ENCODE assay signal across 13 cellular contexts in genomic region chr2:230774348-230774951, GRCh38.
DNase-seq lines count a peak whose midpoint lies in the region; ATAC-seq lines count a peak whose summit lies in the region.
"Had no signal": no experiment of that assay in that cellular context is flagged by ENCODE, and none has a peak within 500 bp of the region (broad histone marks: within the 10 kb centered on the region; RNA-seq: fewer than 3 reads in every experiment).

No MANE protein-coding gene starts in this region.

- H3K27me3 ChIP-seq in right cardiac atrium (ENCODE audit: control insufficient read depth, insufficient read depth) (no peaks in the 10 kb centered on the region), aorta (ENCODE audit: control insufficient read depth in 1 of 2, insufficient read depth in 2 of 2, low read length in 1 of 2) (no peaks in the 10 kb centered on the region)
- H3K27me3 ChIP-seq: ascending aorta had no signal

- H3K9me3 ChIP-seq in right cardiac atrium (ENCODE audit: control insufficient read depth, low read length) (no peaks in the 10 kb centered on the region), aorta (ENCODE audit: control insufficient read depth, low read length) (no peaks in the 10 kb centered on the region)
- H3K9me3 ChIP-seq: ascending aorta had no signal

- intact Hi-C loops in Right ventricle myocardium inferior (cut with DNase I) = no loop called here
- intact Hi-C loops in cardiac septum (cut with DNase I) = no loop called here
- intact Hi-C loops in right cardiac atrium (cut with DNase I) = no loop called here
- intact Hi-C loops in aorta (cut with DNase I) = no loop called here

- H3K27ac ChIP-seq in right cardiac atrium (ENCODE audit: low read length) (peak overlapping the region; percentile 29), aorta (ENCODE audit: low read depth in 1 of 2, low read length in 2 of 2) (no peak overlapping the region)

- no peaks in the 10 kb centered on the region for H3K36me3 ChIP-seq in aorta (ENCODE audit: control insufficient read depth in 1 of 2, insufficient read depth in 2 of 2, low read length in 1 of 2)
- H3K36me3 ChIP-seq: ascending aorta had no signal

- no peak overlapping the region for H3K4me3 ChIP-seq in right cardiac atrium (ENCODE audit: low read length)
- no peak overlapping the region for H3K4me3 ChIP-seq in aorta (ENCODE audit: low read length in 2 of 2)
- H3K4me3 ChIP-seq: ascending aorta had no signal

- H3K4me1 ChIP-seq in right cardiac atrium (ENCODE audit: control insufficient read depth, insufficient read depth, low read length) = peaks cover 2% of the 10 kb centered on the region
- peaks cover 3% of the 10 kb centered on the region in 2 donors for H3K4me1 ChIP-seq in aorta (ENCODE audit: control insufficient read depth in 1 of 2, insufficient read depth in 2 of 2, low read length in 2 of 2)

- 87% methylated on average over 4 of the region's 4 CpGs for WGBS in right cardiac atrium
- WGBS in aorta, 2 donors = 91 to 94% methylated on average over 4 of the region's 4 CpGs

- ATAC-seq in Right ventricle myocardium inferior (peak; percentile 74), right cardiac atrium (peak; percentile 71 to 91), aorta (ENCODE audit: low FRiP score) (peak; percentile 73), HG02763 (IDR thresholded peaks at IDR 0.05; ENCODE audit: unreplicated experiment) (no peak)

- DNase-seq in Right ventricle myocardium inferior (ENCODE audit: missing footprints) (no peak), cardiac septum (ENCODE audit: low spot score) (no peak), amniotic stem cell (lab: John Stamatoyannopoulos, UW) (peak; percentile 51), right cardiac atrium (no peak), aorta (no peak), pons (ENCODE audit: low spot score) (no peak), middle frontal gyrus (ENCODE audit: extremely low spot score, low spot score) (no peak)
- DNase-seq: COR-L47, kidney, NCI-H1930, T1000 had no signal
